9 cellular contexts compared by ENCODE assay signal in genomic region chr6:31736768-31737314, GRCh38. TPM values are rescaled to one million over a fixed set of nuclear protein-coding genes. Genes with fewer than 3 reads are reported as not detected.
A peak's percentile ranks its signal among the peaks of the same experiment; 100 is the strongest.
DNase-seq lines count a peak whose midpoint lies in the region; ATAC-seq and TF ChIP-seq lines count a peak whose summit lies in the region.
"Had no signal": no experiment of that assay in that cellular context is flagged by ENCODE, and none has a peak within 500 bp of the region (broad histone marks: within the 10 kb centered on the region; RNA-seq: fewer than 3 reads in every experiment).

No MANE protein-coding gene starts in this region.

- H3K4me3 ChIP-seq in GM23248 (peak overlapping the region; percentile 100), WI38 (ENCODE audit: low read depth, low read length) (peak overlapping the region; percentile 100), left ventricle myocardium inferior (peak overlapping the region; percentile 83), skin epidermis (peak overlapping the region; percentile 48 to 85 (median 71))

- no peaks in the 10 kb centered on the region for H4K20me1 ChIP-seq in GM23248 (ENCODE audit: insufficient read depth)

- H3K36me3 ChIP-seq in GM23248 (ENCODE audit: low read depth) (peaks cover 20% of the 10 kb centered on the region), left ventricle myocardium inferior (peaks cover 22% of the 10 kb centered on the region)

- H3K4me1 ChIP-seq in GM23248 (ENCODE audit: insufficient read depth) = peaks cover 43% of the 10 kb centered on the region
- peaks cover 83% of the 10 kb centered on the region for H3K4me1 ChIP-seq in left ventricle myocardium inferior

- 33 to 39% methylated on average over 10 of the region's 10 CpGs for WGBS in GM23248 (ENCODE audit: low coverage in 1 of 2, low lambda C conversion rate in 2 of 2, missing lambda C conversion rate in 2 of 2), 2 experiments

- peak overlapping the region; percentile 98 for H3K4me2 ChIP-seq in GM23248 (ENCODE audit: unreplicated experiment)

- H2AFZ ChIP-seq in GM23248 = peak overlapping the region; percentile 75

- H3F3A ChIP-seq in GM23248 (ENCODE audit: insufficient read depth) = peaks cover 56% of the 10 kb centered on the region

- peak overlapping the region; percentile 95 for H3K9ac ChIP-seq in GM23248

- TF ChIP-seq CTCF in WI38 (IDR thresholded peaks at IDR 0.05; ENCODE audit: low read depth, low read length) (no peak), left ventricle myocardium inferior (IDR thresholded peaks at IDR 0.05; ENCODE audit: borderline replicate concordance) (no peak)

- H3K9me3 ChIP-seq in GM23248 (ENCODE audit: low read depth) = no peaks in the 10 kb centered on the region
- no peaks in the 10 kb centered on the region for H3K9me3 ChIP-seq in left ventricle myocardium inferior (replicated peaks)

- no peaks in the 10 kb centered on the region for H3K9me2 ChIP-seq in GM23248 (ENCODE audit: insufficient read depth)

- H3K79me2 ChIP-seq in GM23248 (ENCODE audit: insufficient read depth) = peaks cover 58% of the 10 kb centered on the region

- DNase-seq in GM23248 (peak; percentile 27), left ventricle myocardium inferior (no peak), glomerular visceral epithelial cell (ENCODE audit: extremely low spot score) (no peak), hypothalamus (lab: John Stamatoyannopoulos, UW) (no peak)

- H3K27me3 ChIP-seq in GM23248 (replicated peaks; ENCODE audit: insufficient read depth) (no peaks in the 10 kb centered on the region), left ventricle myocardium inferior (ENCODE audit: low read depth) (no peaks in the 10 kb centered on the region)

- in situ Hi-C loops in GM23248 (cut with MboI) = no loop called here

- intact Hi-C loops in left ventricle myocardium inferior (cut with micrococcal nuclease) = no loop called here

- H3K27ac ChIP-seq in GM23248 = peak overlapping the region; percentile 87
- peak overlapping the region; percentile 96 for H3K27ac ChIP-seq in left ventricle myocardium inferior (replicated peaks)
- H3K27ac ChIP-seq in skin epidermis = peak overlapping the region; percentile 68 to 100 (median 95)

- ATAC-seq in HG03520 (IDR thresholded peaks at IDR 0.05; ENCODE audit: unreplicated experiment) (no peak), HG03460 (IDR thresholded peaks at IDR 0.05; ENCODE audit: unreplicated experiment) (no peak)

RNA-seq across cellular contexts. Expression of gene CLIC1, which starts 0.5 kb away (rescaled TPM):
- total RNA-seq in GM23248 (2014; rRNA removed; shearing (Covaris generic)) = 447 and 576 TPM in 2 replicates
- polyA plus RNA-seq in GM23248 (2016; fragmentation: Nextera tagmentation; extraction: Ambion mirVana) = 784 and 791 TPM in 2 replicates
- total RNA-seq in left ventricle myocardium inferior = 78.0 TPM

RNA-seq across cellular contexts. Expression of gene MSH5, which starts 3.0 kb away (rescaled TPM):
- total RNA-seq in GM23248 (2014; rRNA removed; shearing (Covaris generic)) = 4.3 and 7.1 TPM in 2 replicates
- 2.0 and 2.9 TPM in 2 replicates for polyA plus RNA-seq in GM23248 (2016; fragmentation: Nextera tagmentation; extraction: Ambion mirVana)
- total RNA-seq in left ventricle myocardium inferior = 1.3 TPM

RNA-seq across cellular contexts. Expression of gene DDAH2, which starts 7.7 kb away (rescaled TPM):
- total RNA-seq in GM23248 (2014; rRNA removed; shearing (Covaris generic)) = 76.6 and 93.3 TPM in 2 replicates
- polyA plus RNA-seq in GM23248 (2016; fragmentation: Nextera tagmentation; extraction: Ambion mirVana) = 77.7 and 90.2 TPM in 2 replicates
- total RNA-seq in left ventricle myocardium inferior = 36.1 TPM

RNA-seq across cellular contexts. Expression of gene MPIG6B, which starts 13.7 kb away (rescaled TPM):
- total RNA-seq in GM23248 (2014; rRNA removed; shearing (Covaris generic)) = not detected in 2 replicates
- not detected in 2 replicates for polyA plus RNA-seq in GM23248 (2016; fragmentation: Nextera tagmentation; extraction: Ambion mirVana)
- 0.19 TPM for total RNA-seq in left ventricle myocardium inferior
- polyA plus RNA-seq: neural cell had no signal

RNA-seq across cellular contexts. Expression of gene LY6G6C, which starts 15.3 kb away (rescaled TPM):
- not detected in 2 replicates for total RNA-seq in GM23248 (2014; rRNA removed; shearing (Covaris generic))
- not detected in 2 replicates for polyA plus RNA-seq in GM23248 (2016; fragmentation: Nextera tagmentation; extraction: Ambion mirVana)
- not detected for total RNA-seq in left ventricle myocardium inferior
